ENCODE assay signal across 13 cellular contexts in the genomic region with DNA sequence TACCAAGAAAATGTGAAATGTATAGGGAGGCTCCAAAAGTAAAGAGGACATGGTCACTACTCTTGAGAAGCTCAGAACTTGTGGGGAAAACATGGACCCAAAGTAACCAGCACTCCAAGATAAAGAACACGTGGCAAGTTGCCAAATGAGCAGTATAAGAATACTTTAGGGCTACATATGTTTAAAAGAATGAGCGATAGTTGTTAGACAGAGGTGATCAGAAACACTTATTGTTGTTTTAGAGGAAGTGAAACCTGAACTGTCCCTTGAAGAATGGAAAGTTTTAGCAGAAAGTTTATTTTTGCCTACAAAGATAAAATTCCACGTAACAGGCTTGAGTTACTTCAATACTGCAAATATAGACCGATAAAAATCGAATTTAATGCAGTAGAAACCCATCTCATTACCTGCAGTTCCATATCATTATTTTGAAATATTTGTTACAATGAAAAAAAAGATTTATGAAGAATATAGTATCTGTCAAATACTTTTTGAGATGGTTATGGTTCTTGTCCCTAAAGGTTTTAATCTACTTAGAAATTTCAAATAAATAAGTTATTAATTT.
DNase-seq lines count a peak whose midpoint lies in the region; ATAC-seq and TF ChIP-seq lines count a peak whose summit lies in the region.
"Had no signal": no experiment of that assay in that cellular context is flagged by ENCODE, and none has a peak within 500 bp of the region (broad histone marks: within the 10 kb centered on the region; RNA-seq: fewer than 3 reads in every experiment).

No MANE protein-coding gene starts in this region.

- DNase-seq in GM12864 (ENCODE audit: low read depth): peak; percentile 15
- DNase-seq in NCI-H69 (lab: John Stamatoyannopoulos, UW): peak; percentile 10
- no peak for DNase-seq in C1 segment of cervical spinal cord (lab: John Stamatoyannopoulos, UW)
- DNase-seq in NCI-H187 treated with DMSO at 0.1 percent for 48 hours (lab: John Stamatoyannopoulos, UW): no peak
- no peak for DNase-seq in stomach
- DNase-seq in right lobe of liver: no peak
- DNase-seq: BE2C, NCI-H2081 treated with DMSO at 0.1 percent for 48 hours, T-helper 2 cell had no signal

- no peak for TF ChIP-seq CTCF in GM12864 (IDR thresholded peaks at IDR 0.05; ENCODE audit: low read depth, low read length, missing control alignments)
- no peak for TF ChIP-seq CTCF in stomach (IDR thresholded peaks at IDR 0.05)
- no peak for TF ChIP-seq CTCF in right lobe of liver (IDR thresholded peaks at IDR 0.05)

- peak; percentile 81 for ATAC-seq in GM19455 (IDR thresholded peaks at IDR 0.05; ENCODE audit: unreplicated experiment)
- peak; percentile 95 for ATAC-seq in HG03025 (IDR thresholded peaks at IDR 0.05; ENCODE audit: low FRiP score, unreplicated experiment)
- no peak for ATAC-seq in right lobe of liver
- ATAC-seq: left lobe of liver had no signal

- no peak overlapping the region for H3K4me3 ChIP-seq in GM12864 (ENCODE audit: low read depth, low read length)
- H3K4me3 ChIP-seq in stomach: no peak overlapping the region
- H3K4me3 ChIP-seq in right lobe of liver: no peak overlapping the region
- H3K4me3 ChIP-seq: suprapubic skin had no signal

- no peak for TF ChIP-seq POLR2A in stomach (IDR thresholded peaks at IDR 0.05)
- no peak for TF ChIP-seq POLR2A in right lobe of liver (IDR thresholded peaks at IDR 0.05)

- H3K27ac ChIP-seq in stomach (peak overlapping the region in 2 of 5 donors; percentile 27 to 36), right lobe of liver (no peak overlapping the region)
- H3K27ac ChIP-seq: suprapubic skin had no signal

- H3K27me3 ChIP-seq in stomach: no peaks in the 10 kb centered on the region
- no peaks in the 10 kb centered on the region for H3K27me3 ChIP-seq in right lobe of liver
- H3K27me3 ChIP-seq: BE2C, suprapubic skin had no signal

- H3K9me3 ChIP-seq in stomach (no peaks in the 10 kb centered on the region), right lobe of liver (no peaks in the 10 kb centered on the region)
- H3K9me3 ChIP-seq: BE2C, suprapubic skin had no signal

- H3K4me1 ChIP-seq in stomach (peaks cover 0 to 9% (median 0%) of the 10 kb centered on the region in 4 donors), right lobe of liver (no peaks in the 10 kb centered on the region)
- H3K4me1 ChIP-seq: suprapubic skin had no signal

- H3K36me3 ChIP-seq in stomach (no peaks in the 10 kb centered on the region), right lobe of liver (no peaks in the 10 kb centered on the region)
- H3K36me3 ChIP-seq: BE2C, suprapubic skin had no signal

- 42 to 49% (median 46%) methylated on average over 5 of the region's 5 CpGs for WGBS in stomach, 5 donors
- 35% methylated on average over 5 of the region's 5 CpGs for WGBS in right lobe of liver (ENCODE audit: insufficient coverage, low coverage, low lambda C conversion rate, missing lambda C conversion rate)

- intact Hi-C loops in stomach (cut with DNase I; ENCODE audit: low total_unique reads) (no loop called here), right lobe of liver (cut with DNase I) (no loop called here)

- no peak for TF ChIP-seq EP300 in stomach (IDR thresholded peaks at IDR 0.05)

Comparison
In these comparisons a context has a peak if more than half of its experiments do, and no peak if none do; other contexts are left out.
1. DNase-seq: peak in GM12864 (single experiment) and NCI-H69 (single experiment); none in C1 segment of cervical spinal cord (0 of 14), NCI-H187 treated with DMSO at 0.1 percent for 48 hours (single experiment), stomach (single experiment) and right lobe of liver (0 of 3).
2. ATAC-seq: peak in GM19455 (single experiment) and HG03025 (single experiment); none in right lobe of liver (0 of 4).